ENCODE assay signal across 1 cellular context in genomic region chr19:38402967-38403674, GRCh38.
A peak's percentile ranks its signal among the peaks of the same experiment; 100 is the strongest.
TF ChIP-seq lines count a peak whose summit lies in the region.

TSS of gene FAM98C (plus strand) at chr19:38403093. CDS start at chr19:38403154, 61 bp downstream.

TF ChIP-seq in WTC11, 78 proteins besides CTCF, POLR2A, EP300 and RAD21 (continued from another document and continues in another):
- no peak for TF ChIP-seq USF1 (CRISPR knock-in tag; IDR thresholded peaks at IDR 0.05)
- no peak for TF ChIP-seq OVOL2 (CRISPR knock-in tag; IDR thresholded peaks at IDR 0.05; ENCODE audit: borderline replicate concordance)
- TF ChIP-seq MYBL2 (CRISPR knock-in tag; IDR thresholded peaks at IDR 0.05) = peak; percentile 51; the same call in 1 of the 2 replicates
- 0 out of 2 replicates have a peak, but pooled peaks have one; percentile 36 for TF ChIP-seq CREB1 (CRISPR knock-in tag; IDR thresholded peaks at IDR 0.05)
- TF ChIP-seq, protein P1, sequence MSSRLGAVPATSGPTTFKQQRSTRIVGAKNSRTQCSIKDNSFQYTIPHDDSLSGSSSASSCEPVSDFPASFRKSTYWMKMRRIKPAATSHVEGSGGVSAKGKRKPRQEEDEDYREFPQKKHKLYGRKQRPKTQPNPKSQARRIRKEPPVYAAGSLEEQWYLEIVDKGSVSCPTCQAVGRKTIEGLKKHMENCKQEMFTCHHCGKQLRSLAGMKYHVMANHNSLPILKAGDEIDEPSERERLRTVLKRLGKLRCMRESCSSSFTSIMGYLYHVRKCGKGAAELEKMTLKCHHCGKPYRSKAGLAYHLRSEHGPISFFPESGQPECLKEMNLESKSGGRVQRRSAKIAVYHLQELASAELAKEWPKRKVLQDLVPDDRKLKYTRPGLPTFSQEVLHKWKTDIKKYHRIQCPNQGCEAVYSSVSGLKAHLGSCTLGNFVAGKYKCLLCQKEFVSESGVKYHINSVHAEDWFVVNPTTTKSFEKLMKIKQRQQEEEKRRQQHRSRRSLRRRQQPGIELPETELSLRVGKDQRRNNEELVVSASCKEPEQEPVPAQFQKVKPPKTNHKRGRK (CRISPR knock-in tag; IDR thresholded peaks at IDR 0.05; ENCODE audit: borderline replicate concordance) = no peak
- TF ChIP-seq FOXJ3 (CRISPR knock-in tag; IDR thresholded peaks at IDR 0.05; ENCODE audit: borderline replicate concordance) = no peak
- TF ChIP-seq E2F5 (CRISPR knock-in tag; IDR thresholded peaks at IDR 0.05) = peak; percentile 69; the same call in 1 of the 2 replicates
- no peak for TF ChIP-seq PRDM15 (CRISPR knock-in tag; IDR thresholded peaks at IDR 0.05)
- TF ChIP-seq ZNF423 (CRISPR knock-in tag; IDR thresholded peaks at IDR 0.05) = no peak
- TF ChIP-seq, protein P2, sequence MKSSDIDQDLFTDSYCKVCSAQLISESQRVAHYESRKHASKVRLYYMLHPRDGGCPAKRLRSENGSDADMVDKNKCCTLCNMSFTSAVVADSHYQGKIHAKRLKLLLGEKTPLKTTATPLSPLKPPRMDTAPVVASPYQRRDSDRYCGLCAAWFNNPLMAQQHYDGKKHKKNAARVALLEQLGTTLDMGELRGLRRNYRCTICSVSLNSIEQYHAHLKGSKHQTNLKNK (CRISPR knock-in tag; IDR thresholded peaks at IDR 0.05) = no peak
- TF ChIP-seq RORB (CRISPR knock-in tag; IDR thresholded peaks at IDR 0.05) = no peak
- TF ChIP-seq, protein P3, sequence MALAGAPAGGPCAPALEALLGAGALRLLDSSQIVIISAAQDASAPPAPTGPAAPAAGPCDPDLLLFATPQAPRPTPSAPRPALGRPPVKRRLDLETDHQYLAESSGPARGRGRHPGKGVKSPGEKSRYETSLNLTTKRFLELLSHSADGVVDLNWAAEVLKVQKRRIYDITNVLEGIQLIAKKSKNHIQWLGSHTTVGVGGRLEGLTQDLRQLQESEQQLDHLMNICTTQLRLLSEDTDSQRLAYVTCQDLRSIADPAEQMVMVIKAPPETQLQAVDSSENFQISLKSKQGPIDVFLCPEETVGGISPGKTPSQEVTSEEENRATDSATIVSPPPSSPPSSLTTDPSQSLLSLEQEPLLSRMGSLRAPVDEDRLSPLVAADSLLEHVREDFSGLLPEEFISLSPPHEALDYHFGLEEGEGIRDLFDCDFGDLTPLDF (CRISPR knock-in tag; IDR thresholded peaks at IDR 0.05) = peak; percentile 41; the same call in 1 of the 2 replicates
- 0 out of 2 replicates have a peak, but pooled peaks have one; percentile 49 for TF ChIP-seq NFE2L1 (CRISPR knock-in tag; IDR thresholded peaks at IDR 0.05)
- no peak for TF ChIP-seq JUN (CRISPR knock-in tag; IDR thresholded peaks at IDR 0.05)
- no peak; the same call in 1 of the 2 replicates for TF ChIP-seq ZNF232 (CRISPR knock-in tag; IDR thresholded peaks at IDR 0.05)
- no peak for TF ChIP-seq ZNF671 (CRISPR knock-in tag; IDR thresholded peaks at IDR 0.05)
- TF ChIP-seq JAZF1 (CRISPR knock-in tag; IDR thresholded peaks at IDR 0.05) = no peak
- TF ChIP-seq PRRX2 (CRISPR knock-in tag; IDR thresholded peaks at IDR 0.05) = no peak
- peak; percentile 59; the same call in 1 of the 2 replicates for TF ChIP-seq ETV6 (CRISPR knock-in tag; IDR thresholded peaks at IDR 0.05)
- no peak for TF ChIP-seq NR1H2 (CRISPR knock-in tag; IDR thresholded peaks at IDR 0.05)
- no peak for TF ChIP-seq TP53 (CRISPR knock-in tag; IDR thresholded peaks at IDR 0.05)
- TF ChIP-seq, protein P4, sequence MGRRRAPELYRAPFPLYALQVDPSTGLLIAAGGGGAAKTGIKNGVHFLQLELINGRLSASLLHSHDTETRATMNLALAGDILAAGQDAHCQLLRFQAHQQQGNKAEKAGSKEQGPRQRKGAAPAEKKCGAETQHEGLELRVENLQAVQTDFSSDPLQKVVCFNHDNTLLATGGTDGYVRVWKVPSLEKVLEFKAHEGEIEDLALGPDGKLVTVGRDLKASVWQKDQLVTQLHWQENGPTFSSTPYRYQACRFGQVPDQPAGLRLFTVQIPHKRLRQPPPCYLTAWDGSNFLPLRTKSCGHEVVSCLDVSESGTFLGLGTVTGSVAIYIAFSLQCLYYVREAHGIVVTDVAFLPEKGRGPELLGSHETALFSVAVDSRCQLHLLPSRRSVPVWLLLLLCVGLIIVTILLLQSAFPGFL (CRISPR knock-in tag; IDR thresholded peaks at IDR 0.05; ENCODE audit: borderline replicate concordance) = no peak
- TF ChIP-seq ZNF416 (CRISPR knock-in tag; IDR thresholded peaks at IDR 0.05) = no peak
- TF ChIP-seq ZNF425 (CRISPR knock-in tag; conservative IDR thresholded peaks at IDR 0.05) = no peak
- TF ChIP-seq ELF4 (CRISPR knock-in tag; IDR thresholded peaks at IDR 0.05; ENCODE audit: low read depth) = 0 out of 2 replicates have a peak, but pooled peaks have one; percentile 19
- no peak for TF ChIP-seq TEAD4 (CRISPR knock-in tag; IDR thresholded peaks at IDR 0.05)
- TF ChIP-seq ESRRA (CRISPR knock-in tag; IDR thresholded peaks at IDR 0.05; ENCODE audit: borderline replicate concordance) = peak; percentile 24; the same call in 1 of the 2 replicates
- TF ChIP-seq ZNF138 (CRISPR knock-in tag; conservative IDR thresholded peaks at IDR 0.05) = no peak
- TF ChIP-seq, protein P5, sequence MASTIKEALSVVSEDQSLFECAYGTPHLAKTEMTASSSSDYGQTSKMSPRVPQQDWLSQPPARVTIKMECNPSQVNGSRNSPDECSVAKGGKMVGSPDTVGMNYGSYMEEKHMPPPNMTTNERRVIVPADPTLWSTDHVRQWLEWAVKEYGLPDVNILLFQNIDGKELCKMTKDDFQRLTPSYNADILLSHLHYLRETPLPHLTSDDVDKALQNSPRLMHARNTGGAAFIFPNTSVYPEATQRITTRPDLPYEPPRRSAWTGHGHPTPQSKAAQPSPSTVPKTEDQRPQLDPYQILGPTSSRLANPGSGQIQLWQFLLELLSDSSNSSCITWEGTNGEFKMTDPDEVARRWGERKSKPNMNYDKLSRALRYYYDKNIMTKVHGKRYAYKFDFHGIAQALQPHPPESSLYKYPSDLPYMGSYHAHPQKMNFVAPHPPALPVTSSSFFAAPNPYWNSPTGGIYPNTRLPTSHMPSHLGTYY (CRISPR knock-in tag; IDR thresholded peaks at IDR 0.05) = no peak
- no peak for TF ChIP-seq ZSCAN18 (CRISPR knock-in tag; IDR thresholded peaks at IDR 0.05)
- TF ChIP-seq GTF2I (CRISPR knock-in tag; conservative IDR thresholded peaks at IDR 0.05) = no peak
- TF ChIP-seq KAT7 (CRISPR knock-in tag; IDR thresholded peaks at IDR 0.05; ENCODE audit: borderline replicate concordance) = 0 out of 2 replicates have a peak, but pooled peaks have one; percentile 43
- no peak for TF ChIP-seq MXD4 (CRISPR knock-in tag; IDR thresholded peaks at IDR 0.05; ENCODE audit: borderline replicate concordance)
- TF ChIP-seq NFYB (CRISPR knock-in tag; conservative IDR thresholded peaks at IDR 0.05; ENCODE audit: low read depth) = peak; percentile 88
- TF ChIP-seq CDX4 (CRISPR knock-in tag; IDR thresholded peaks at IDR 0.05; ENCODE audit: borderline replicate concordance) = no peak
- TF ChIP-seq, protein P6, sequence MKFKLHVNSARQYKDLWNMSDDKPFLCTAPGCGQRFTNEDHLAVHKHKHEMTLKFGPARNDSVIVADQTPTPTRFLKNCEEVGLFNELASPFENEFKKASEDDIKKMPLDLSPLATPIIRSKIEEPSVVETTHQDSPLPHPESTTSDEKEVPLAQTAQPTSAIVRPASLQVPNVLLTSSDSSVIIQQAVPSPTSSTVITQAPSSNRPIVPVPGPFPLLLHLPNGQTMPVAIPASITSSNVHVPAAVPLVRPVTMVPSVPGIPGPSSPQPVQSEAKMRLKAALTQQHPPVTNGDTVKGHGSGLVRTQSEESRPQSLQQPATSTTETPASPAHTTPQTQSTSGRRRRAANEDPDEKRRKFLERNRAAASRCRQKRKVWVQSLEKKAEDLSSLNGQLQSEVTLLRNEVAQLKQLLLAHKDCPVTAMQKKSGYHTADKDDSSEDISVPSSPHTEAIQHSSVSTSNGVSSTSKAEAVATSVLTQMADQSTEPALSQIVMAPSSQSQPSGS (CRISPR knock-in tag; IDR thresholded peaks at IDR 0.05; ENCODE audit: borderline replicate concordance, low read depth) = no peak
- no peak for TF ChIP-seq ATF3 (CRISPR knock-in tag; conservative IDR thresholded peaks at IDR 0.05)
- TF ChIP-seq, protein P7, sequence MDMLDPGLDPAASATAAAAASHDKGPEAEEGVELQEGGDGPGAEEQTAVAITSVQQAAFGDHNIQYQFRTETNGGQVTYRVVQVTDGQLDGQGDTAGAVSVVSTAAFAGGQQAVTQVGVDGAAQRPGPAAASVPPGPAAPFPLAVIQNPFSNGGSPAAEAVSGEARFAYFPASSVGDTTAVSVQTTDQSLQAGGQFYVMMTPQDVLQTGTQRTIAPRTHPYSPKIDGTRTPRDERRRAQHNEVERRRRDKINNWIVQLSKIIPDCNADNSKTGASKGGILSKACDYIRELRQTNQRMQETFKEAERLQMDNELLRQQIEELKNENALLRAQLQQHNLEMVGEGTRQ (CRISPR knock-in tag; IDR thresholded peaks at IDR 0.05) = no peak
- no peak for TF ChIP-seq ZNF396 (CRISPR knock-in tag; IDR thresholded peaks at IDR 0.05; ENCODE audit: borderline replicate concordance)
